In the genomic region with DNA sequence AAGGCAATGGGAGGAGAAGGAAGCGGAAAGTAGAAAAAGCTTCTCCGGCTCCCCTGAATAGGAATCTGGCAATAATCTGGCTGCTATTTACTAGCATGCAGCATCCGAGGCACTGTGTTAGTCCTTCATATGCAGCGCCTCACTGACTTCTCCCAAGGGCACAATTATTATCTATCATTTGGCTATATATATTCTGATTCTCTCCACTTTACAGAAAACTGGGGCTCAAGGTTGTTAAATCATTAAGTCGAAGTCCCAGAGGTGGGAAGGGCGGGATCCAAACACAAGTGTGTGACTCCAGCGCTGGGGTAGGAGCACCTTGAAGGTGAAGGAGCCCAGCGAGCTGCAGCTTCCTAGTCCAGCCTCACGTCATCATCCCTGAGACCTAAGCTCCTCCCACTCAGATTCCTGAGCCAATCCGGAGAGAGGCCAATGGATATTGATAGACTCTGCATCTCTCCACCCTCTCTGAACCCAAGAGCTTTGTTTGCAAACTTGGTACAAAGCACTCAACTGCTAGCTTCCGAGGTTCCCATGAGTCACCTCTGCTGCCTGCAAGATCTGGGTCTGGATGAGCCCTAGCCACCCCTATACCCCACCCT, we compare ENCODE assay signal across 8 cellular contexts. TPM values are rescaled to one million over a fixed set of nuclear protein-coding genes. Genes with fewer than 3 reads are reported as not detected.
DNase-seq lines count a peak whose midpoint lies in the region; ATAC-seq and TF ChIP-seq lines count a peak whose summit lies in the region.

No MANE protein-coding gene starts in this region.

- POLR2A ChIA-PET in naive thymus-derived CD4-positive, alpha-beta T cell (lab: Charles Lee), result no interaction called here

- H3K9me3 Mint-ChIP-seq in naive thymus-derived CD4-positive, alpha-beta T cell, result no peaks in the 10 kb centered on the region

- peak overlapping the region; percentile 80 to 99 (median 94) for H3K27ac ChIP-seq in dorsolateral prefrontal cortex
- peak overlapping the region; percentile 34 for H3K27ac ChIP-seq in lower lobe of right lung
- peak overlapping the region; percentile 15 for H3K27ac ChIP-seq in vagina
- H3K27ac ChIP-seq in naive thymus-derived CD4-positive, alpha-beta T cell (ENCODE audit: low read depth, low read length), result no peak overlapping the region

- H3K27me3 Mint-ChIP-seq in naive thymus-derived CD4-positive, alpha-beta T cell, result peaks cover 0 to 20% (median 0%) of the 10 kb centered on the region in 5 donors

- TF ChIP-seq CTCF in dorsolateral prefrontal cortex (IDR thresholded peaks at IDR 0.05 in 54 of 56, conservative IDR thresholded peaks at IDR 0.05 in 2 of 56; ENCODE audit: low read depth in 1 of 56, partially characterized antibody in 56 of 56) (peak in 1 of 56 donors; percentile 8), lower lobe of right lung (IDR thresholded peaks at IDR 0.05) (no peak), vagina (IDR thresholded peaks at IDR 0.05) (no peak)

- H3K4me1 Mint-ChIP-seq in naive thymus-derived CD4-positive, alpha-beta T cell, result peaks cover 0 to 2% (median 0%) of the 10 kb centered on the region in 7 donors

- H3K27me3 ChIP-seq in dorsolateral prefrontal cortex (no peaks in the 10 kb centered on the region), lower lobe of right lung (ENCODE audit: low read depth) (no peaks in the 10 kb centered on the region), vagina (no peaks in the 10 kb centered on the region)
- H3K27me3 ChIP-seq in naive thymus-derived CD4-positive, alpha-beta T cell (ENCODE audit: control insufficient read depth in 2 of 2, insufficient read depth in 2 of 2, low read length in 2 of 2), result no peaks in the 10 kb centered on the region

- no peaks in the 10 kb centered on the region for H3K36me3 Mint-ChIP-seq in naive thymus-derived CD4-positive, alpha-beta T cell

- H3K4me1 ChIP-seq in lower lobe of right lung, result peaks cover 4% of the 10 kb centered on the region
- no peaks in the 10 kb centered on the region for H3K4me1 ChIP-seq in vagina
- no peaks in the 10 kb centered on the region for H3K4me1 ChIP-seq in naive thymus-derived CD4-positive, alpha-beta T cell (ENCODE audit: control insufficient read depth in 2 of 2, insufficient read depth in 2 of 2, low read length in 2 of 2)

- no peak overlapping the region for H3K27ac Mint-ChIP-seq in naive thymus-derived CD4-positive, alpha-beta T cell

- CTCF ChIA-PET in naive thymus-derived CD4-positive, alpha-beta T cell (lab: Charles Lee), result no interaction called here

- no peak for TF ChIP-seq POLR2A in vagina (IDR thresholded peaks at IDR 0.05)

- H3K4me3 ChIP-seq in dorsolateral prefrontal cortex (peak overlapping the region in 56 of 59 donors; percentile 1 to 61 (median 42)), lower lobe of right lung (peak overlapping the region; percentile 34), vagina (peak overlapping the region; percentile 19 to 26)
- no peak overlapping the region for H3K4me3 ChIP-seq in naive thymus-derived CD4-positive, alpha-beta T cell (ENCODE audit: low read length)

- intact Hi-C loops in dorsolateral prefrontal cortex (cut with DNase I) (loop anchor here in 1 of 2 donors (5.0 kb wide), 1 partner anchor 67 kb away; no protein-coding TSS in a partner anchor), lower lobe of right lung (cut with DNase I) (no loop called here), vagina (cut with DNase I) (no loop called here)
- intact Hi-C loops in naive thymus-derived CD4-positive, alpha-beta T cell (cut with micrococcal nuclease), result no loop called here

- peak; percentile 67 for DNase-seq in AG08396 (ENCODE audit: low spot score)
- DNase-seq in NCI-H2029 treated with DMSO at 0.1 percent for 48 hours (lab: John Stamatoyannopoulos, UW), result peak; percentile 46
- DNase-seq in dorsolateral prefrontal cortex, result peak; percentile 13 to 86 (median 75)
- peak; percentile 54 for DNase-seq in lower lobe of right lung
- no peak for DNase-seq in vagina (ENCODE audit: extremely low spot score in 2 of 2)
- no peak for DNase-seq in 8988T
- DNase-seq in naive thymus-derived CD4-positive, alpha-beta T cell, result no peak
- DNase-seq in amniotic stem cell (lab: John Stamatoyannopoulos, UW), result no peak

- H3K36me3 ChIP-seq in lower lobe of right lung (no peaks in the 10 kb centered on the region), vagina (no peaks in the 10 kb centered on the region)
- H3K36me3 ChIP-seq in naive thymus-derived CD4-positive, alpha-beta T cell (ENCODE audit: control insufficient read depth in 2 of 3, insufficient read depth in 3 of 3, low read length in 3 of 3), result no peaks in the 10 kb centered on the region

- peak; percentile 96 for ATAC-seq in lower lobe of right lung
- no peak for ATAC-seq in naive thymus-derived CD4-positive, alpha-beta T cell

- H3K9me3 ChIP-seq in lower lobe of right lung (no peaks in the 10 kb centered on the region), vagina (no peaks in the 10 kb centered on the region)
- H3K9me3 ChIP-seq in naive thymus-derived CD4-positive, alpha-beta T cell (ENCODE audit: control insufficient read depth in 2 of 3, low read length in 3 of 3), result no peaks in the 10 kb centered on the region

- H3K4me3 Mint-ChIP-seq in naive thymus-derived CD4-positive, alpha-beta T cell, result no peak overlapping the region

RNA-seq across cellular contexts. Expression of a gene that starts 16.6 kb away (rescaled TPM):
- total RNA-seq in dorsolateral prefrontal cortex (10 to 100 TPM; 16.8 to 32.3 (median 23.9) TPM), lower lobe of right lung (20.4 TPM), vagina (16.0 TPM)
- 10 to 100 TPM; 14.5 to 31.7 (median 19.2) TPM for total RNA-seq in naive thymus-derived CD4-positive, alpha-beta T cell
- polyA plus RNA-seq in naive thymus-derived CD4-positive, alpha-beta T cell, result 1 to 10 TPM; 4.9 to 6.3 TPM

Comparison
In these comparisons a context has a peak if more than half of its experiments do, and no peak if none do; other contexts are left out.
1. DNase-seq: peak in AG08396 (single experiment), NCI-H2029 treated with DMSO at 0.1 percent for 48 hours (single experiment), dorsolateral prefrontal cortex (10 of 10) and lower lobe of right lung (single experiment); none in vagina (0 of 2), 8988T (single experiment), naive thymus-derived CD4-positive, alpha-beta T cell (0 of 9) and amniotic stem cell (single experiment).